Comparison of ENCODE assay signal across 1 cellular context in genomic region chr20:63782051-63782471, GRCh38.
A peak's percentile ranks its signal among the peaks of the same experiment; 100 is the strongest.
TF ChIP-seq lines count a peak whose summit lies in the region.

No MANE protein-coding gene starts in this region.

TF ChIP-seq in HepG2, 621 proteins besides CTCF, POLR2A, EP300 and RAD21 (continued from another document and continues in another):
- no peak for TF ChIP-seq HOMEZ (CRISPR knock-in tag; IDR thresholded peaks at IDR 0.05; ENCODE audit: low read depth)
- TF ChIP-seq ZNF280B (CRISPR knock-in tag; IDR thresholded peaks at IDR 0.05; ENCODE audit: borderline replicate concordance), result no peak
- TF ChIP-seq NAIF1 (CRISPR knock-in tag; IDR thresholded peaks at IDR 0.05; ENCODE audit: borderline replicate concordance), result no peak
- no peak for TF ChIP-seq ZMAT3 (CRISPR knock-in tag; conservative IDR thresholded peaks at IDR 0.05)
- no peak for TF ChIP-seq ZNF605 (CRISPR knock-in tag; IDR thresholded peaks at IDR 0.05)
- no peak for TF ChIP-seq YEATS4 (CRISPR knock-in tag; IDR thresholded peaks at IDR 0.05; ENCODE audit: borderline replicate concordance)
- TF ChIP-seq ZNF546 (CRISPR knock-in tag; conservative IDR thresholded peaks at IDR 0.05), result no peak
- TF ChIP-seq PATZ1 (CRISPR knock-in tag; IDR thresholded peaks at IDR 0.05), result peak; percentile 59
- TF ChIP-seq MNT (IDR thresholded peaks at IDR 0.05), result peak; percentile 49
- no peak for TF ChIP-seq ZNF142 (CRISPR knock-in tag; IDR thresholded peaks at IDR 0.05)
- TF ChIP-seq ZFY (CRISPR knock-in tag; IDR thresholded peaks at IDR 0.05), result 0 out of 2 replicates have a peak, but pooled peaks have one; percentile 7
- TF ChIP-seq CEBPG (CRISPR knock-in tag; IDR thresholded peaks at IDR 0.05), result 0 out of 2 replicates have a peak, but pooled peaks have one; percentile 3
- no peak for TF ChIP-seq BORCS8-MEF2B (CRISPR knock-in tag; IDR thresholded peaks at IDR 0.05)
- no peak for TF ChIP-seq GLMP (CRISPR knock-in tag; IDR thresholded peaks at IDR 0.05; ENCODE audit: borderline replicate concordance)
- TF ChIP-seq ZNF10 (CRISPR knock-in tag; IDR thresholded peaks at IDR 0.05; ENCODE audit: borderline replicate concordance, low read depth), result no peak
- no peak for TF ChIP-seq TCF7 (IDR thresholded peaks at IDR 0.05; ENCODE audit: low read depth)
- TF ChIP-seq RFXAP (CRISPR knock-in tag; IDR thresholded peaks at IDR 0.05; ENCODE audit: borderline replicate concordance), result no peak
- no peak for TF ChIP-seq TBX3 (IDR thresholded peaks at IDR 0.05; ENCODE audit: borderline replicate concordance)
- TF ChIP-seq ZBTB38 (CRISPR knock-in tag; IDR thresholded peaks at IDR 0.05), result no peak
- no peak for TF ChIP-seq ZNF720 (CRISPR knock-in tag; IDR thresholded peaks at IDR 0.05)
- TF ChIP-seq SRF (IDR thresholded peaks at IDR 0.05; ENCODE audit: low read depth, low read length), result no peak
- no peak for TF ChIP-seq ZNF549 (CRISPR knock-in tag; IDR thresholded peaks at IDR 0.05)
- TF ChIP-seq E2F2 (CRISPR knock-in tag; IDR thresholded peaks at IDR 0.05; ENCODE audit: borderline replicate concordance), result no peak
- no peak for TF ChIP-seq ZNF816 (CRISPR knock-in tag; IDR thresholded peaks at IDR 0.05; ENCODE audit: borderline replicate concordance)
- TF ChIP-seq RARA (CRISPR knock-in tag; IDR thresholded peaks at IDR 0.05), result peak; percentile 22; the same call in 1 of the 2 replicates
- TF ChIP-seq ZFP91 (CRISPR knock-in tag; IDR thresholded peaks at IDR 0.05; ENCODE audit: borderline replicate concordance), result peak; percentile 30; the same call in 1 of the 2 replicates
- no peak; the same call in 1 of the 2 replicates for TF ChIP-seq YEATS2 (CRISPR knock-in tag; IDR thresholded peaks at IDR 0.05; ENCODE audit: borderline replicate concordance)
- TF ChIP-seq ZNF704 (CRISPR knock-in tag; IDR thresholded peaks at IDR 0.05; ENCODE audit: borderline replicate concordance), result no peak
- TF ChIP-seq NR2F1 (CRISPR knock-in tag; IDR thresholded peaks at IDR 0.05), result no peak
- TF ChIP-seq PCBP1 (IDR thresholded peaks at IDR 0.05; ENCODE audit: borderline replicate concordance, low read depth, low read length), result no peak
- no peak for TF ChIP-seq ZNF577 (CRISPR knock-in tag; IDR thresholded peaks at IDR 0.05; ENCODE audit: borderline replicate concordance, low read depth)
- no peak for TF ChIP-seq ZNF333 (CRISPR knock-in tag; IDR thresholded peaks at IDR 0.05; ENCODE audit: borderline replicate concordance)
- TF ChIP-seq NFYB (CRISPR knock-in tag; IDR thresholded peaks at IDR 0.05), result no peak; the same call in 1 of the 2 replicates
- no peak for TF ChIP-seq TSC22D2 (CRISPR knock-in tag; IDR thresholded peaks at IDR 0.05; ENCODE audit: borderline replicate concordance)
- TF ChIP-seq KDM5A (IDR thresholded peaks at IDR 0.05; ENCODE audit: borderline replicate concordance, low read length), result no peak
- no peak for TF ChIP-seq ZNF598 (CRISPR knock-in tag; IDR thresholded peaks at IDR 0.05; ENCODE audit: borderline replicate concordance)
- no peak for TF ChIP-seq IKZF5 (CRISPR knock-in tag; IDR thresholded peaks at IDR 0.05)
